ENCODE assay signal across 29 cellular contexts in the genomic region with DNA sequence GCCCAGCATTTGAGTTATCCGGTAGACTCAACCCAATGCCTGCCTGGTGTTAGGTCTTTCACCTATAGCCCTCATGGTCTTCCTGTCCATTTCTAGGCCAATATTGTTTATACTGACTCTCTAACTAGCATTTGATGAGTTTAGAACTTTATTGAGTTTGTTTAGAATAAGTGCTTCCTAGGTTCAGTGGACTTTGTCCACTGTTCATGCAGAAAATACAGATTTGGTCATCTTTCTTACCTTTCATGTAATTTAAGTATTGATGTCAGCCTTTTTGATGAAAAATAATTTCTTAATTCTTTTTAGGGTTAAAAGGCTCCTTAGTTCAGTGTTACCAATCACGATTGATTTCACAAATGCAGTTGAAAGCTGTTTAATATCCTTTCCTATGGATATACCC.
"Had no signal": no experiment of that assay in that cellular context is flagged by ENCODE, and none has a peak within 500 bp of the region (broad histone marks: within the 10 kb centered on the region; RNA-seq: fewer than 3 reads in every experiment).

No MANE protein-coding gene starts in this region.

- H3K4me1 Mint-ChIP-seq: nephron; stimulated activated effector memory CD8-positive, alpha-beta T cell treated with anti-CD3 and anti-CD28 coated beads, Interleukin-12 subunit alpha, Interleukin-12 subunit beta, amount 100 ng/mL, for 72 hours had no signal

- ATAC-seq: foreskin keratinocyte; heart right ventricle; stimulated activated effector memory CD8-positive, alpha-beta T cell treated with anti-CD3 and anti-CD28 coated beads, Interleukin-12 subunit alpha, Interleukin-12 subunit beta, amount 100 ng/mL, for 72 hours had no signal

- H3K4me2 ChIP-seq: neural progenitor cell had no signal

- H3K27ac ChIP-seq: coronary artery, esophagus muscularis mucosa, foreskin keratinocyte, neural progenitor cell, prostate gland, right atrium auricular region, sigmoid colon, testis, tibial artery had no signal

- H3K9ac ChIP-seq: neural progenitor cell had no signal

- DNase-seq: dermis blood vessel endothelial cell; effector memory CD4-positive, alpha-beta T cell; foreskin keratinocyte; glutamatergic neuron; heart right ventricle; hypothalamus; immature natural killer cell; islet precursor cell; kidney glomerular epithelial cell; mammary epithelial cell; mesendoderm; midbrain; naive thymus-derived CD4-positive, alpha-beta T cell; nucleus accumbens; sigmoid colon; stimulated activated CD4-positive, alpha-beta T cell treated with anti-CD3 and anti-CD28 coated beads, Interleukin-2, amount 100 ng/mL, for 24 hours; stimulated activated CD4-positive, alpha-beta T cell treated with anti-CD3 and anti-CD28 coated beads, Interleukin-4, amount 100 ng/mL, for 24 hours; stimulated activated naive CD4-positive, alpha-beta T cell treated with Interleukin-2 at 50 U/mL for 16 hours; substantia nigra; testis; tibial artery had no signal

- H3K4me1 ChIP-seq: foreskin keratinocyte, neural progenitor cell, prostate gland, testis, tibial artery had no signal

- H3K9me3 ChIP-seq: esophagus muscularis mucosa, heart right ventricle, prostate gland, right atrium auricular region, sigmoid colon, testis, tibial artery had no signal

- H2AFZ ChIP-seq: neural progenitor cell had no signal

- H3K27me3 ChIP-seq: esophagus muscularis mucosa, foreskin keratinocyte, heart right ventricle, neural progenitor cell, right atrium auricular region, sigmoid colon, testis, tibial artery had no signal

- H3K27ac Mint-ChIP-seq: immature natural killer cell; naive thymus-derived CD4-positive, alpha-beta T cell; neural progenitor cell; stimulated activated effector memory CD8-positive, alpha-beta T cell treated with anti-CD3 and anti-CD28 coated beads, Interleukin-12 subunit alpha, Interleukin-12 subunit beta, amount 100 ng/mL, for 72 hours; type B pancreatic cell had no signal

- H3K36me3 ChIP-seq: neural progenitor cell, prostate gland had no signal

- H3K4me3 Mint-ChIP-seq: immature natural killer cell; naive thymus-derived CD4-positive, alpha-beta T cell; nephron; neural progenitor cell; stimulated activated effector memory CD8-positive, alpha-beta T cell treated with anti-CD3 and anti-CD28 coated beads, Interleukin-12 subunit alpha, Interleukin-12 subunit beta, amount 100 ng/mL, for 72 hours; type B pancreatic cell had no signal

- H3K36me3 Mint-ChIP-seq: immature natural killer cell; stimulated activated effector memory CD8-positive, alpha-beta T cell treated with anti-CD3 and anti-CD28 coated beads, Interleukin-12 subunit alpha, Interleukin-12 subunit beta, amount 100 ng/mL, for 72 hours had no signal

- H3K9me3 Mint-ChIP-seq: immature natural killer cell; neural progenitor cell; stimulated activated effector memory CD8-positive, alpha-beta T cell treated with anti-CD3 and anti-CD28 coated beads, Interleukin-12 subunit alpha, Interleukin-12 subunit beta, amount 100 ng/mL, for 72 hours; type B pancreatic cell had no signal

- H3K27me3 Mint-ChIP-seq: naive thymus-derived CD4-positive, alpha-beta T cell; type B pancreatic cell had no signal

- H3K4me3 ChIP-seq: coronary artery, esophagus muscularis mucosa, heart right ventricle, neural progenitor cell, prostate gland, right atrium auricular region, sigmoid colon, testis, tibial artery had no signal
